Comparison of ENCODE assay signal across 19 cellular contexts in genomic region chr12:94297876-94298520, GRCh38.
DNase-seq lines count a peak whose midpoint lies in the region; ATAC-seq, FAIRE-seq and TF ChIP-seq lines count a peak whose summit lies in the region.
"Had no signal": no experiment of that assay in that cellular context is flagged by ENCODE, and none has a peak within 500 bp of the region (broad histone marks: within the 10 kb centered on the region; RNA-seq: fewer than 3 reads in every experiment).

No MANE protein-coding gene starts in this region.

- intact Hi-C loops in K562 (cut with micrococcal nuclease) (no loop called here), natural killer cell (cut with micrococcal nuclease) (no loop called here), prostate gland (cut with DNase I) (no loop called here)
- intact Hi-C loops in CD4-positive, alpha-beta T cell (cut with DNase I, micrococcal nuclease), result no loop called here

- H3K4me2 ChIP-seq in K562 (ENCODE audit: insufficient read depth, low read length) (no peak overlapping the region), smooth muscle cell (peak overlapping the region; percentile 51)

- H3K9me3 ChIP-seq in K562 (replicated peaks; ENCODE audit: control insufficient read depth, insufficient read depth, low read depth, low read length) (no peaks in the 10 kb centered on the region), liver (ENCODE audit: control insufficient read depth in 4 of 4, low read length in 3 of 4) (no peaks in the 10 kb centered on the region), smooth muscle cell (replicated peaks; ENCODE audit: low read depth) (no peaks in the 10 kb centered on the region), prostate gland (no peaks in the 10 kb centered on the region)
- no peaks in the 10 kb centered on the region for H3K9me3 ChIP-seq in CD4-positive, alpha-beta T cell (ENCODE audit: control insufficient read depth, low read length)
- H3K9me3 ChIP-seq: HAP-1 had no signal

- TF ChIP-seq RAD21 in K562 (CRISPR knock-in tag; conservative IDR thresholded peaks at IDR 0.05 in 1 of 2, IDR thresholded peaks at IDR 0.05 in 1 of 2) (no peak), liver (IDR thresholded peaks at IDR 0.05) (no peak)

- FAIRE-seq in K562 (lab: Jason Lieb, UNC), result no peak
- FAIRE-seq: D721Med, GM12892 had no signal

- H3K4me3 ChIP-seq in K562 (no peak overlapping the region), liver (ENCODE audit: low read depth in 1 of 3, low read length in 3 of 3) (no peak overlapping the region), smooth muscle cell (no peak overlapping the region), prostate gland (no peak overlapping the region)
- H3K4me3 ChIP-seq: HAP-1 had no signal

- no peaks in the 10 kb centered on the region; a peak in 2 of 5 replicates for H3K4me1 ChIP-seq in K562 (replicated peaks in 1 of 2; ENCODE audit: control insufficient read depth in 2 of 2, insufficient read depth in 2 of 2, low read length in 2 of 2)
- H3K4me1 ChIP-seq in liver (ENCODE audit: control insufficient read depth in 4 of 4, insufficient read depth in 4 of 4, low read length in 3 of 4), result no peaks in the 10 kb centered on the region
- peaks cover 5% of the 10 kb centered on the region for H3K4me1 ChIP-seq in smooth muscle cell (ENCODE audit: low read depth)
- no peaks in the 10 kb centered on the region for H3K4me1 ChIP-seq in prostate gland (replicated peaks)
- H3K4me1 ChIP-seq: HAP-1 had no signal

- no peak overlapping the region for H3K9ac ChIP-seq in K562 (ENCODE audit: insufficient read depth in 1 of 2, low read depth in 2 of 2, low read length in 2 of 2)
- no peak overlapping the region for H3K9ac ChIP-seq in liver (ENCODE audit: low read depth in 1 of 2, low read length in 2 of 2)
- no peak overlapping the region for H3K9ac ChIP-seq in smooth muscle cell (ENCODE audit: low read depth)

- H3K27ac ChIP-seq in K562 (ENCODE audit: extremely low read depth, low read depth, low read length), result no peak overlapping the region
- H3K27ac ChIP-seq in liver (ENCODE audit: low read depth in 1 of 2, low read length in 2 of 2), result no peak overlapping the region
- no peak overlapping the region for H3K27ac ChIP-seq in smooth muscle cell (ENCODE audit: low read depth)
- H3K27ac ChIP-seq in CD4-positive, alpha-beta T cell (ENCODE audit: low read depth, low read length), result no peak overlapping the region
- H3K27ac ChIP-seq in prostate gland, result no peak overlapping the region

- no peak overlapping the region for H2AFZ ChIP-seq in K562 (ENCODE audit: low read depth, low read length)
- H2AFZ ChIP-seq in smooth muscle cell (ENCODE audit: low read depth), result no peak overlapping the region

- no peaks in the 10 kb centered on the region for H3K4me1 Mint-ChIP-seq in CD4-positive, alpha-beta T cell (ENCODE audit: low read depth)
- H3K4me1 Mint-ChIP-seq in natural killer cell, result peaks cover 13 to 20% of the 10 kb centered on the region in 2 donors

- CTCF ChIA-PET in K562 (lab: Yijun Ruan, JAX; ENCODE audit: low intra/inter-chr PET ratio), result no interaction called here
- CTCF ChIA-PET in CD4-positive, alpha-beta T cell (lab: Charles Lee), result no interaction called here

- in situ Hi-C loops in K562 (cut with MboI), result no loop called here

- no peak overlapping the region for H3K4me3 Mint-ChIP-seq in CD4-positive, alpha-beta T cell
- H3K4me3 Mint-ChIP-seq in natural killer cell, result no peak overlapping the region
- H3K4me3 Mint-ChIP-seq: CD8-positive, alpha-beta T cell had no signal

- WGBS in K562 (ENCODE audit: insufficient coverage, low coverage, missing lambda C conversion rate), result 88% methylated on average over 2 of the region's 2 CpGs
- WGBS in liver, result 85% methylated on average over 2 of the region's 2 CpGs
- 8% methylated on average over 2 of the region's 2 CpGs for WGBS in smooth muscle cell (ENCODE audit: low lambda C conversion rate)
- WGBS in prostate gland, result 70% methylated on average over 2 of the region's 2 CpGs

- H3K36me3 ChIP-seq in K562 (ENCODE audit: control insufficient read depth, insufficient read depth, low read length) (peaks cover 12% of the 10 kb centered on the region; the same call in 2 of the 3 replicates), liver (ENCODE audit: control insufficient read depth in 4 of 4, insufficient read depth in 3 of 4, low read depth in 1 of 4, low read length in 3 of 4) (peaks cover 0 to 6% (median 0%) of the 10 kb centered on the region in 4 donors), smooth muscle cell (ENCODE audit: low read depth) (no peaks in the 10 kb centered on the region), prostate gland (no peaks in the 10 kb centered on the region)

- no peak overlapping the region for H3K27ac Mint-ChIP-seq in CD4-positive, alpha-beta T cell
- no peak overlapping the region for H3K27ac Mint-ChIP-seq in natural killer cell

- TF ChIP-seq EP300 in K562 (IDR thresholded peaks at IDR 0.05; ENCODE audit: low read length), result no peak

- no peak for TF ChIP-seq CTCF in K562 (IDR thresholded peaks at IDR 0.05 in 2 of 3, conservative IDR thresholded peaks at IDR 0.05 in 1 of 3; ENCODE audit: insufficient read depth in 2 of 3, low read depth in 1 of 3, low read length in 3 of 3)
- no peak for TF ChIP-seq CTCF in liver (IDR thresholded peaks at IDR 0.05; ENCODE audit: low read depth, low read length, missing input control)
- no peak for TF ChIP-seq CTCF in smooth muscle cell (IDR thresholded peaks at IDR 0.05; ENCODE audit: borderline replicate concordance, insufficient read depth, poor library complexity, severe bottlenecking)
- no peak for TF ChIP-seq CTCF in CD4-positive, alpha-beta T cell (IDR thresholded peaks at IDR 0.05)
- no peak for TF ChIP-seq CTCF in natural killer cell (IDR thresholded peaks at IDR 0.05)
- TF ChIP-seq CTCF in prostate gland (IDR thresholded peaks at IDR 0.05), result no peak

- H3K27me3 ChIP-seq in K562 (ENCODE audit: control insufficient read depth in 2 of 2, insufficient read depth in 2 of 2, low read length in 2 of 2) (no peaks in the 10 kb centered on the region), liver (ENCODE audit: control insufficient read depth in 4 of 4, insufficient read depth in 4 of 4, low read length in 3 of 4) (no peaks in the 10 kb centered on the region), smooth muscle cell (ENCODE audit: low read depth) (peaks cover 8% of the 10 kb centered on the region), prostate gland (replicated peaks; ENCODE audit: insufficient read depth) (no peaks in the 10 kb centered on the region)
- no peaks in the 10 kb centered on the region for H3K27me3 ChIP-seq in CD4-positive, alpha-beta T cell (ENCODE audit: control insufficient read depth, insufficient read depth, low read length)

- no peaks in the 10 kb centered on the region for H3K9me1 ChIP-seq in K562 (ENCODE audit: control insufficient read depth, insufficient read depth, low read length)

- H3K27me3 Mint-ChIP-seq in CD4-positive, alpha-beta T cell, result no peaks in the 10 kb centered on the region
- H3K27me3 Mint-ChIP-seq in natural killer cell (ENCODE audit: low read depth in 2 of 2), result no peaks in the 10 kb centered on the region

- no peak for ATAC-seq in K562
- no peak for ATAC-seq in CD4-positive, alpha-beta T cell (ENCODE audit: poor library complexity)
- ATAC-seq in natural killer cell, result no peak
- no peak for ATAC-seq in esophagus mucosa
- ATAC-seq: CD8-positive, alpha-beta T cell; PC-3 had no signal

- H4K20me1 ChIP-seq in K562 (replicated peaks; ENCODE audit: control insufficient read depth, insufficient read depth, low read length) (no peaks in the 10 kb centered on the region), smooth muscle cell (ENCODE audit: low read depth) (no peaks in the 10 kb centered on the region)

- H3K9me3 Mint-ChIP-seq in CD4-positive, alpha-beta T cell, result no peaks in the 10 kb centered on the region
- H3K9me3 Mint-ChIP-seq in natural killer cell, result no peaks in the 10 kb centered on the region
- H3K9me3 Mint-ChIP-seq: CD8-positive, alpha-beta T cell had no signal

- TF ChIP-seq POLR2A in K562 (conservative IDR thresholded peaks at IDR 0.05) (no peak), prostate gland (IDR thresholded peaks at IDR 0.05) (no peak)

- H3K79me2 ChIP-seq in K562 (ENCODE audit: control insufficient read depth, insufficient read depth, low read length) (no peaks in the 10 kb centered on the region), smooth muscle cell (ENCODE audit: low read depth) (no peaks in the 10 kb centered on the region)

- no peaks in the 10 kb centered on the region for H3F3A ChIP-seq in smooth muscle cell (ENCODE audit: low read depth)

- POLR2A ChIA-PET in K562 (lab: Yijun Ruan, JAX), result interaction anchor here (1.5 kb wide), 1 partner anchor 9 kb away, joined by 4 read pairs; no protein-coding TSS in a partner anchor
- POLR2A ChIA-PET in CD4-positive, alpha-beta T cell (lab: Charles Lee), result interaction anchor here (0.7 kb wide), 1 partner anchor 39 kb away, joined by 3 read pairs; no protein-coding TSS in a partner anchor

- DNase-seq in EH (ENCODE audit: low read depth) (peak; percentile 52), K562 (ENCODE audit: extremely low read depth in 1 of 4, low spot score in 3 of 4) (no peak), smooth muscle cell (lab: John Stamatoyannopoulos, UW; ENCODE audit: unreplicated experiment) (no peak), natural killer cell (no peak), prostate gland (ENCODE audit: low spot score) (no peak)
- no peak for DNase-seq in CD4-positive, alpha-beta T cell
- DNase-seq: CD8-positive, alpha-beta T cell; DMS79 treated with DMSO at 0.1 percent for 48 hours; GDM1; NCI-H1092 treated with DMSO at 0.1 percent for 48 hours; NCI-H1694; NCI-H2107; NCI-H446; PC-3 had no signal

- no TSS peak for BruUV-seq in K562 (replicated peaks; lab: Mats Ljungman, UMichigan)

- H3K36me3 Mint-ChIP-seq in CD4-positive, alpha-beta T cell (ENCODE audit: low read depth), result peaks cover 88% of the 10 kb centered on the region
- H3K36me3 Mint-ChIP-seq in natural killer cell, result peaks cover 38% of the 10 kb centered on the region

TF ChIP-seq in K562, 482 proteins besides CTCF, POLR2A, EP300 and RAD21 (continues in another document):
- TF ChIP-seq TCF7 (IDR thresholded peaks at IDR 0.05; ENCODE audit: borderline replicate concordance), result no peak
- no peak for TF ChIP-seq ILK (tag; IDR thresholded peaks at IDR 0.05; ENCODE audit: borderline replicate concordance, low read depth)

TF ChIP-seq in liver, 16 proteins besides CTCF, POLR2A, EP300 and RAD21:
- TF ChIP-seq RXRA (IDR thresholded peaks at IDR 0.05) (no peak), NR2F2 (IDR thresholded peaks at IDR 0.05) (peak; percentile 49)
